In the genomic region with DNA sequence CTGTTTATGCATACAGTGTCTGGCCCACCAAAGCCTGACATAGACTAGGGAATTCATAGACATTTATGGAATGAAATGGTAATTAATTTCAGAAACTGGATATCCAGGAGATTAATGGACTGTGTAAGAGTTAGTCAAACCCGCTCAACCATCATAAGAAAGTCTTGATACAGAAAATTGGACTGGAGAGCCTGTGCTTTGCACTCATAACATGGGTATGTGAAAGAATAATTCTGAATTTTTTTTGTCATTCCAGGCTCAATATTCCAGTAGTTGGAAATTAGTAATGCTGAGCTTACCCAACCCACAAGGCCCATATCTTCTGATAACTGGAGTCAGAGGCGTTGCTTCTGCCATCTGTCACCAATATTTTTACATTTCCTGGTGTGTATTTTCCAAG, we compare ENCODE assay signal across 27 cellular contexts.
"Had no signal": no experiment of that assay in that cellular context is flagged by ENCODE, and none has a peak within 500 bp of the region (broad histone marks: within the 10 kb centered on the region; RNA-seq: fewer than 3 reads in every experiment).

No MANE protein-coding gene starts in this region.

- H2AFZ ChIP-seq: hepatocyte had no signal

- H3K36me3 ChIP-seq: heart right ventricle, left ventricle myocardium inferior, ovary, stomach, thyroid gland, transverse colon, upper lobe of right lung had no signal

- H3K4me2 ChIP-seq: hepatocyte had no signal

- H3K79me2 ChIP-seq: hepatocyte had no signal

- H3K9me3 ChIP-seq: left ventricle myocardium inferior, mucosa of descending colon, ovary, testis, thyroid gland, transverse colon, upper lobe of right lung had no signal

- DNase-seq: heart right ventricle; islet precursor cell; left colon; left ventricle myocardium inferior; midbrain; mucosa of descending colon; naive thymus-derived CD4-positive, alpha-beta T cell; ovary; retina; right cardiac atrium; stimulated activated CD4-positive, alpha-beta T cell treated with anti-CD3 and anti-CD28 coated beads, Interleukin-12 subunit alpha, Interleukin-12 subunit beta, amount 100 ng/mL, for 4 hours; stimulated activated CD4-positive, alpha-beta T cell treated with anti-CD3 and anti-CD28 coated beads, Interleukin-15, amount 100 ng/mL, for 24 hours; stimulated activated CD4-positive, alpha-beta T cell treated with anti-CD3 and anti-CD28 coated beads, Interleukin-2, amount 100 ng/mL, for 24 hours; stimulated activated CD4-positive, alpha-beta T cell treated with anti-CD3 and anti-CD28 coated beads, Interleukin-4, amount 100 ng/mL, for 1 hour; stimulated activated naive B cell treated with anti-CD40 and anti-IgM and Interleukin-4, amounts not matched to agents 10 μg/mL and 1 μg/mL and 100 μg/mL, for 72 hours; stimulated activated naive CD8-positive, alpha-beta T cell treated with anti-CD3 and anti-CD28 coated beads, Interleukin-15, Interleukin-2, amounts not matched to agents 100 U/mL and 50 U/mL, for 24 hours; stomach; testis; thyroid gland; transverse colon; upper lobe of right lung had no signal

- H3K27me3 Mint-ChIP-seq: natural killer cell treated with Interleukin-12 subunit alpha and Interleukin-12 subunit beta and Interleukin-15 and Interleukin-18, amount 100 ng/mL, for 72 hours; progenitor cell of endocrine pancreas; stimulated activated naive B cell treated with anti-CD40 and anti-IgM and Interleukin-4, amounts not matched to agents 10 μg/mL and 1 μg/mL and 100 μg/mL, for 72 hours had no signal

- ATAC-seq: heart right ventricle; left colon; mucosa of descending colon; naive thymus-derived CD4-positive, alpha-beta T cell; natural killer cell treated with Interleukin-12 subunit alpha and Interleukin-12 subunit beta and Interleukin-15 and Interleukin-18, amount 100 ng/mL, for 72 hours; right cardiac atrium; sciatic nerve; stimulated activated naive B cell treated with anti-CD40 and anti-IgM and Interleukin-4, amounts not matched to agents 10 μg/mL and 1 μg/mL and 100 μg/mL, for 72 hours; stimulated activated naive CD8-positive, alpha-beta T cell treated with anti-CD3 and anti-CD28 coated beads, Interleukin-15, Interleukin-2, amounts not matched to agents 100 U/mL and 50 U/mL, for 24 hours; upper lobe of right lung had no signal

- H3K9me3 Mint-ChIP-seq: stimulated activated naive B cell treated with anti-CD40 and anti-IgM and Interleukin-4, amounts not matched to agents 10 μg/mL and 1 μg/mL and 100 μg/mL, for 72 hours had no signal

- H3K4me3 ChIP-seq: heart right ventricle, hepatocyte, left ventricle myocardium inferior, lung, mucosa of descending colon, ovary, skin epidermis, stomach, testis, thyroid gland, transverse colon, upper lobe of right lung had no signal

- H3K27ac Mint-ChIP-seq: naive thymus-derived CD4-positive, alpha-beta T cell; natural killer cell treated with Interleukin-12 subunit alpha and Interleukin-12 subunit beta and Interleukin-15 and Interleukin-18, amount 100 ng/mL, for 72 hours; progenitor cell of endocrine pancreas; stimulated activated naive B cell treated with anti-CD40 and anti-IgM and Interleukin-4, amounts not matched to agents 10 μg/mL and 1 μg/mL and 100 μg/mL, for 72 hours had no signal

- H3K27ac ChIP-seq: heart right ventricle, hepatocyte, left ventricle myocardium inferior, ovary, skin epidermis, stomach, testis, thyroid gland, transverse colon, upper lobe of right lung had no signal

- H3K27me3 ChIP-seq: heart right ventricle, hepatocyte, ovary, stomach, testis, thyroid gland, transverse colon, upper lobe of right lung had no signal

- H3K4me1 ChIP-seq: heart right ventricle, left ventricle myocardium inferior, stomach, testis, thyroid gland, transverse colon, upper lobe of right lung had no signal

- H3K36me3 Mint-ChIP-seq: natural killer cell treated with Interleukin-12 subunit alpha and Interleukin-12 subunit beta and Interleukin-15 and Interleukin-18, amount 100 ng/mL, for 72 hours; stimulated activated naive B cell treated with anti-CD40 and anti-IgM and Interleukin-4, amounts not matched to agents 10 μg/mL and 1 μg/mL and 100 μg/mL, for 72 hours had no signal

- H3K4me3 Mint-ChIP-seq: naive thymus-derived CD4-positive, alpha-beta T cell; natural killer cell treated with Interleukin-12 subunit alpha and Interleukin-12 subunit beta and Interleukin-15 and Interleukin-18, amount 100 ng/mL, for 72 hours; stimulated activated naive B cell treated with anti-CD40 and anti-IgM and Interleukin-4, amounts not matched to agents 10 μg/mL and 1 μg/mL and 100 μg/mL, for 72 hours had no signal

- H3K4me1 Mint-ChIP-seq: naive thymus-derived CD4-positive, alpha-beta T cell; stimulated activated naive B cell treated with anti-CD40 and anti-IgM and Interleukin-4, amounts not matched to agents 10 μg/mL and 1 μg/mL and 100 μg/mL, for 72 hours had no signal
